Comparison of ENCODE assay signal across 28 cellular contexts in the genomic region with DNA sequence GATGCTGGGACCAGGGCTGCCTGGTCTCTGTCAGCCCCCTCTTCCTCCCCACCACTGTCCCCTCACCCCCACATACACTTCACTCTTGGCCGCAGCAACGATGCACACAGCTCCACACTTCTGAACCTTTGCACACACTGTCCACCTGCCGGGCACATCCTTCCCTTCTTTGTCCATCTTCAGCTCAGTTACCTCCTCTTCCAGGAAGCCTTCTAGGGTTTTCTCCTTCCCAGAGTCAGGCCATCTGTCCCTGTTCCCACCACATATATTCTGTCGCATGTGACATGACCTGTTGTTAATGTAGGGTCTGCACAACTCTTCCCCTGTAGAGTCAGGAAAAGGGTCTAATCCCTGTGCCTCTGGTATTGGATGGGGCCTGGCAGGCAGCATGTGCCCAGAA.
"Had no signal": no experiment of that assay in that cellular context is flagged by ENCODE, and none has a peak within 500 bp of the region (broad histone marks: within the 10 kb centered on the region; RNA-seq: fewer than 3 reads in every experiment).

No MANE protein-coding gene starts in this region.

- H3K27ac Mint-ChIP-seq: activated CD4-positive, alpha-beta T cell treated with anti-CD3 and anti-CD28 coated beads for 36 hours; activated CD4-positive, alpha-beta T cell treated with anti-CD3 and anti-CD28 coated beads, Interleukin-2, amount 10 ng/mL, durations not matched to agents 24 days and 14 days; activated naive CD8-positive, alpha-beta T cell; activated T-helper 17 cell treated with anti-CD3 and anti-CD28 coated beads, Interleukin-2, amount 50 U/mL, for 72 hours had no signal

- H3K4me1 Mint-ChIP-seq: activated CD4-positive, alpha-beta T cell treated with anti-CD3 and anti-CD28 coated beads for 36 hours; activated CD4-positive, alpha-beta T cell treated with anti-CD3 and anti-CD28 coated beads, Interleukin-2, amount 10 ng/mL, durations not matched to agents 24 days and 14 days; activated T-helper 17 cell treated with anti-CD3 and anti-CD28 coated beads, Interleukin-2, amount 50 U/mL, for 72 hours; central memory CD8-positive, alpha-beta T cell had no signal

- H3K9me3 Mint-ChIP-seq: activated T-cell treated with anti-CD3 and anti-CD28 coated beads, Interleukin-2, amount 50 U/mL, for 4 hours; activated T-helper 17 cell treated with anti-CD3 and anti-CD28 coated beads, Interleukin-2, amount 50 U/mL, for 72 hours; central memory CD8-positive, alpha-beta T cell had no signal

- H3K4me3 ChIP-seq: coronary artery, heart left ventricle had no signal

- FAIRE-seq: astrocyte, bronchial epithelial cell, endometrium, frontal cortex had no signal

- H3K27me3 ChIP-seq: brain microvascular endothelial cell, heart left ventricle had no signal

- ATAC-seq: activated CD4-positive, alpha-beta T cell treated with anti-CD3 and anti-CD28 coated beads for 36 hours; activated T-cell treated with anti-CD3 and anti-CD28 coated beads, Interleukin-2, amount 50 U/mL, for 4 hours; activated T-helper 17 cell treated with anti-CD3 and anti-CD28 coated beads, Interleukin-2, amount 50 U/mL, for 72 hours; esophagus mucosa; heart left ventricle had no signal

- H3K36me3 Mint-ChIP-seq: activated naive CD8-positive, alpha-beta T cell had no signal

- H3K36me3 ChIP-seq: brain microvascular endothelial cell, heart left ventricle had no signal

- H3K27me3 Mint-ChIP-seq: activated CD4-positive, alpha-beta T cell treated with anti-CD3 and anti-CD28 coated beads for 36 hours; activated CD4-positive, alpha-beta T cell treated with anti-CD3 and anti-CD28 coated beads, Interleukin-2, amount 10 ng/mL, durations not matched to agents 24 days and 14 days; activated naive CD8-positive, alpha-beta T cell had no signal

- DNase-seq: activated CD4-positive, alpha-beta T cell treated with anti-CD3 and anti-CD28 coated beads for 36 hours; activated CD4-positive, alpha-beta T cell treated with anti-CD3 and anti-CD28 coated beads, Interleukin-2, amount 10 ng/mL, durations not matched to agents 24 days and 14 days; activated CD4-positive, alpha-beta T cell treated with anti-CD3 and anti-CD28 coated beads, Interleukin-2, amount 50 U/mL, for 4 hours; activated CD4-positive, CD25-positive, alpha-beta regulatory T cell; activated CD4-positive, CD25-positive, alpha-beta regulatory T cell treated with anti-CD3 and anti-CD28 coated beads, Interleukin-2, amount 50 U/mL, for 72 hours; activated CD8-positive, alpha-beta memory T cell treated with anti-CD3 and anti-CD28 coated beads for 24 hours; activated effector memory CD4-positive, alpha-beta T cell treated with Interleukin-2 at 50 U/mL for 16 hours; activated gamma-delta T cell treated with Interleukin-2 at 50 U/mL for 16 hours; activated naive CD4-positive, alpha-beta T cell treated with anti-CD3 and anti-CD28 coated beads, Interleukin-2, amount 50 U/mL, for 16 hours; activated naive CD4-positive, alpha-beta T cell treated with Interleukin-2 at 50 U/mL for 16 hours; activated T-cell treated with anti-CD3 and anti-CD28 coated beads, Interleukin-2, amount 50 U/mL, for 4 hours; amniotic stem cell; anterior cingulate cortex; brain microvascular endothelial cell; dermis blood vessel endothelial cell; effector CD4-positive, alpha-beta T cell; foreskin fibroblast; T-helper 2 cell had no signal

- H3K27ac ChIP-seq: brain microvascular endothelial cell, coronary artery, heart left ventricle had no signal

- H3K4me3 Mint-ChIP-seq: activated CD4-positive, alpha-beta T cell treated with anti-CD3 and anti-CD28 coated beads for 36 hours; activated CD4-positive, alpha-beta T cell treated with anti-CD3 and anti-CD28 coated beads, Interleukin-2, amount 10 ng/mL, durations not matched to agents 24 days and 14 days; activated naive CD8-positive, alpha-beta T cell; activated T-cell treated with anti-CD3 and anti-CD28 coated beads, Interleukin-2, amount 50 U/mL, for 4 hours; activated T-helper 17 cell treated with anti-CD3 and anti-CD28 coated beads, Interleukin-2, amount 50 U/mL, for 72 hours; central memory CD8-positive, alpha-beta T cell had no signal
